12 cellular contexts compared by ENCODE assay signal in genomic region chr1:190474587-190475305, GRCh38. TPM values are rescaled to one million over a fixed set of nuclear protein-coding genes. Genes with fewer than 3 reads are reported as not detected.
DNase-seq lines count a peak whose midpoint lies in the region; ATAC-seq lines count a peak whose summit lies in the region.
"Had no signal": no experiment of that assay in that cellular context is flagged by ENCODE, and none has a peak within 500 bp of the region (broad histone marks: within the 10 kb centered on the region; RNA-seq: fewer than 3 reads in every experiment).

No MANE protein-coding gene starts in this region.

- peak overlapping the region; percentile 27 for H3K4me3 ChIP-seq in ectodermal cell (ENCODE audit: insufficient read depth, low read depth, low read length)

- peaks cover 43% of the 10 kb centered on the region for H3K27me3 ChIP-seq in ectodermal cell (ENCODE audit: control insufficient read depth, insufficient read depth, low read length, poor library complexity, severe bottlenecking)

- no peaks in the 10 kb centered on the region for H3K9me3 ChIP-seq in ectodermal cell (ENCODE audit: control insufficient read depth, low read length)

- WGBS in ectodermal cell, 2 experiments, result 5% methylated on average over 10 to 11 of the region's 17 CpGs

- H3K27ac ChIP-seq in ectodermal cell (ENCODE audit: insufficient read depth, low read depth, low read length, poor library complexity, severe bottlenecking), result no peak overlapping the region

- DNase-seq in NCI-H2227 (lab: John Stamatoyannopoulos, UW; ENCODE audit: unreplicated experiment) (peak; percentile 23), medulla oblongata (ENCODE audit: extremely low spot score) (peak; percentile 45), superior temporal gyrus (ENCODE audit: extremely low spot score) (peak; percentile 66), amniotic stem cell (lab: John Stamatoyannopoulos, UW) (no peak), putamen (ENCODE audit: low spot score) (no peak)
- no peak for DNase-seq in activated effector memory CD4-positive, alpha-beta T cell treated with anti-CD3 and anti-CD28 coated beads, Interleukin-2, amount 50 U/mL, for 16 hours
- DNase-seq: activated naive CD4-positive, alpha-beta T cell; DMS153; NCI-H1417 treated with DMSO at 0.1 percent for 48 hours; stimulated activated CD4-positive, alpha-beta T cell treated with anti-CD3 and anti-CD28 coated beads, Interleukin-2, amount 100 ng/mL, for 24 hours had no signal

- ATAC-seq in GM21390 (IDR thresholded peaks at IDR 0.05; ENCODE audit: unreplicated experiment), result no peak

- no peaks in the 10 kb centered on the region for H3K36me3 ChIP-seq in ectodermal cell (ENCODE audit: control insufficient read depth, insufficient read depth, low read length)

- H3K4me1 ChIP-seq in ectodermal cell (ENCODE audit: control insufficient read depth, insufficient read depth, low read length), result peaks cover 8% of the 10 kb centered on the region

RNA-seq across cellular contexts. Expression of gene BRINP3, which starts 2.9 kb away (rescaled TPM):
- 0.52 TPM for polyA plus RNA-seq in ectodermal cell (2013, experiment 1 of 4)
- not detected for polyA plus RNA-seq in ectodermal cell (2013, experiment 2 of 4)
- not detected for polyA plus RNA-seq in ectodermal cell (2013, experiment 3 of 4)
- 0.20 TPM for polyA plus RNA-seq in ectodermal cell (2013, experiment 4 of 4)

Comparison
In these comparisons a context has a peak if more than half of its experiments do, and no peak if none do; other contexts are left out.
1. DNase-seq: peak in NCI-H2227 (single experiment), medulla oblongata (single experiment) and superior temporal gyrus (single experiment); none in amniotic stem cell (single experiment), activated effector memory CD4-positive, alpha-beta T cell treated with anti-CD3 and anti-CD28 coated beads, Interleukin-2, amount 50 U/mL, for 16 hours (single experiment) and putamen (single experiment).